ENCODE assay signal across 13 cellular contexts in genomic region chr12:104718581-104718980, GRCh38.
A peak's percentile ranks its signal among the peaks of the same experiment; 100 is the strongest.
DNase-seq lines count a peak whose midpoint lies in the region; ATAC-seq and TF ChIP-seq lines count a peak whose summit lies in the region.
"Had no signal": no experiment of that assay in that cellular context is flagged by ENCODE, and none has a peak within 500 bp of the region (broad histone marks: within the 10 kb centered on the region; RNA-seq: fewer than 3 reads in every experiment).

No MANE protein-coding gene starts in this region.

- H3K36me3 Mint-ChIP-seq in activated CD4-positive, alpha-beta T cell treated with anti-CD3 and anti-CD28 coated beads, Interleukin-2, amount 10 ng/mL, durations not matched to agents 7 days and 5 days (ENCODE audit: low read depth): peaks cover 10% of the 10 kb centered on the region

- H3K4me3 ChIP-seq in testis (no peak overlapping the region), esophagus muscularis mucosa (no peak overlapping the region)
- H3K4me3 ChIP-seq: sigmoid colon had no signal

- CTCF ChIA-PET in activated CD4-positive, alpha-beta T cell treated with anti-CD3 and anti-CD28 coated beads, Interleukin-2, amount 10 ng/mL, durations not matched to agents 7 days and 5 days (lab: Charles Lee): interaction anchor here (1.0 to 1.3 kb wide), 2 partner anchors 20 to 24 kb away, joined by 3 read pairs; no protein-coding TSS in a partner anchor

- peaks cover 73% of the 10 kb centered on the region for H3K4me1 Mint-ChIP-seq in activated CD4-positive, alpha-beta T cell treated with anti-CD3 and anti-CD28 coated beads, Interleukin-2, amount 10 ng/mL, durations not matched to agents 7 days and 5 days

- H3K27me3 ChIP-seq in testis (no peaks in the 10 kb centered on the region), esophagus muscularis mucosa (no peaks in the 10 kb centered on the region)
- H3K27me3 ChIP-seq: sigmoid colon had no signal

- DNase-seq in activated CD4-positive, alpha-beta T cell treated with anti-CD3 and anti-CD28 coated beads, Interleukin-2, amount 10 ng/mL, durations not matched to agents 7 days and 5 days: no peak
- no peak for DNase-seq in activated CD4-positive, alpha-beta T cell treated with anti-CD3 and anti-CD28 coated beads, Interleukin-2, amount 50 U/mL, for 48 hours
- DNase-seq in NCI-H2227 (lab: John Stamatoyannopoulos, UW; ENCODE audit: unreplicated experiment) (peak; percentile 54), fibroblast of gingiva (ENCODE audit: low read depth) (peak; percentile 37), testis (peak; percentile 34), esophagus muscularis mucosa (ENCODE audit: extremely low spot score) (no peak)
- DNase-seq: activated T-cell treated with anti-CD3 and anti-CD28 coated beads, Interleukin-2, amount 50 U/mL, for 4 hours; AML-193; NCI-H146; sigmoid colon had no signal

- H3K27me3 Mint-ChIP-seq in activated CD4-positive, alpha-beta T cell treated with anti-CD3 and anti-CD28 coated beads, Interleukin-2, amount 10 ng/mL, durations not matched to agents 7 days and 5 days: no peaks in the 10 kb centered on the region

- no peak overlapping the region for H3K4me3 Mint-ChIP-seq in activated CD4-positive, alpha-beta T cell treated with anti-CD3 and anti-CD28 coated beads, Interleukin-2, amount 10 ng/mL, durations not matched to agents 7 days and 5 days
- H3K4me3 Mint-ChIP-seq: activated T-cell treated with anti-CD3 and anti-CD28 coated beads, Interleukin-2, amount 50 U/mL, for 4 hours had no signal

- TF ChIP-seq POLR2A in testis (IDR thresholded peaks at IDR 0.05): no peak
- TF ChIP-seq POLR2A in esophagus muscularis mucosa (IDR thresholded peaks at IDR 0.05; ENCODE audit: low read depth): no peak

- intact Hi-C loops in testis (cut with DNase I; ENCODE audit: low total_unique reads) (no loop called here), esophagus muscularis mucosa (cut with DNase I) (loop anchor here (10.0 kb wide), 1 partner anchor 264 kb away; the partner anchor contains the start of gene CHST11)

- WGBS in testis, 2 donors: 55 to 58% methylated on average over 8 of the region's 8 CpGs
- WGBS in esophagus muscularis mucosa: 38% methylated on average over 7 of the region's 8 CpGs

- H3K36me3 ChIP-seq in testis (ENCODE audit: low read depth, missing control alignments) (no peaks in the 10 kb centered on the region), esophagus muscularis mucosa (no peaks in the 10 kb centered on the region)
- H3K36me3 ChIP-seq: sigmoid colon had no signal

- H3K4me1 ChIP-seq in testis: peaks cover 7% of the 10 kb centered on the region
- peaks cover 11 to 40% (median 21%) of the 10 kb centered on the region in 4 donors for H3K4me1 ChIP-seq in esophagus muscularis mucosa

- TF ChIP-seq CTCF in testis (IDR thresholded peaks at IDR 0.05): no peak
- TF ChIP-seq CTCF in esophagus muscularis mucosa (IDR thresholded peaks at IDR 0.05): no peak

- POLR2A ChIA-PET in activated CD4-positive, alpha-beta T cell treated with anti-CD3 and anti-CD28 coated beads, Interleukin-2, amount 10 ng/mL, durations not matched to agents 7 days and 5 days (lab: Charles Lee): no interaction called here

- H3K27ac ChIP-seq in testis: no peak overlapping the region
- H3K27ac ChIP-seq in esophagus muscularis mucosa (replicated peaks in 1 of 4): no peak overlapping the region
- H3K27ac ChIP-seq: VCaP had no signal

- no peak for TF ChIP-seq EP300 in esophagus muscularis mucosa (IDR thresholded peaks at IDR 0.05)

- H3K27ac Mint-ChIP-seq in activated CD4-positive, alpha-beta T cell treated with anti-CD3 and anti-CD28 coated beads, Interleukin-2, amount 10 ng/mL, durations not matched to agents 7 days and 5 days: peak overlapping the region; percentile 38

- H3K9me3 Mint-ChIP-seq in activated CD4-positive, alpha-beta T cell treated with anti-CD3 and anti-CD28 coated beads, Interleukin-2, amount 10 ng/mL, durations not matched to agents 7 days and 5 days: no peaks in the 10 kb centered on the region
- H3K9me3 Mint-ChIP-seq: activated T-cell treated with anti-CD3 and anti-CD28 coated beads, Interleukin-2, amount 50 U/mL, for 4 hours had no signal

- ATAC-seq in HG03442 (IDR thresholded peaks at IDR 0.05; ENCODE audit: unreplicated experiment): no peak
- ATAC-seq in GM19395 (IDR thresholded peaks at IDR 0.05; ENCODE audit: unreplicated experiment): no peak
- ATAC-seq: activated T-cell treated with anti-CD3 and anti-CD28 coated beads, Interleukin-2, amount 50 U/mL, for 4 hours had no signal

- H3K9me3 ChIP-seq in testis (no peaks in the 10 kb centered on the region), esophagus muscularis mucosa (no peaks in the 10 kb centered on the region)
- H3K9me3 ChIP-seq: sigmoid colon had no signal

Comparison
In these comparisons a context has a peak if more than half of its experiments do, and no peak if none do; other contexts are left out.
1. DNase-seq: peak in NCI-H2227 (single experiment), fibroblast of gingiva (single experiment) and testis (single experiment); none in activated CD4-positive, alpha-beta T cell treated with anti-CD3 and anti-CD28 coated beads, Interleukin-2, amount 10 ng/mL, durations not matched to agents 7 days and 5 days (single experiment), activated CD4-positive, alpha-beta T cell treated with anti-CD3 and anti-CD28 coated beads, Interleukin-2, amount 50 U/mL, for 48 hours (0 of 2) and esophagus muscularis mucosa (single experiment).